27 cellular contexts compared by ENCODE assay signal in genomic region chr3:114855839-114856238, GRCh38.
A peak's percentile ranks its signal among the peaks of the same experiment; 100 is the strongest.
DNase-seq lines count a peak whose midpoint lies in the region; ATAC-seq and TF ChIP-seq lines count a peak whose summit lies in the region.
"Had no signal": no experiment of that assay in that cellular context is flagged by ENCODE, and none has a peak within 500 bp of the region (broad histone marks: within the 10 kb centered on the region; RNA-seq: fewer than 3 reads in every experiment).

No MANE protein-coding gene starts in this region.

- no peak for DNase-seq in activated CD8-positive, alpha-beta T cell treated with anti-CD3 and anti-CD28 coated beads for 36 hours
- DNase-seq in activated CD8-positive, alpha-beta T cell treated with anti-CD3 and anti-CD28 coated beads, Interleukin-2, amount 10 ng/mL, durations not matched to agents 7 days and 5 days, result no peak
- DNase-seq in immature natural killer cell, result peak in 1 of 3 donors; percentile 1
- DNase-seq in KG1 (lab: John Stamatoyannopoulos, UW), result no peak
- DNase-seq in GM23338 (ENCODE audit: low spot score), result no peak
- DNase-seq: activated CD4-positive, alpha-beta T cell treated with anti-CD3 and anti-CD28 coated beads for 1 hour; activated naive CD4-positive, alpha-beta T cell; activated T-cell treated with anti-CD3 and anti-CD28 coated beads, Interleukin-2, amount 50 U/mL, for 4 hours; amniotic stem cell; CD4-positive, alpha-beta memory T cell; effector memory CD8-positive, alpha-beta T cell; EL; H7; left lung; mesendoderm; NCI-H1694; T-helper 1 cell had no signal

- H4K20me1 ChIP-seq in GM23338 (replicated peaks; ENCODE audit: insufficient read depth), result no peaks in the 10 kb centered on the region

- intact Hi-C loops in activated CD8-positive, alpha-beta T cell treated with anti-CD3 and anti-CD28 coated beads for 36 hours (cut with micrococcal nuclease), result no loop called here

- no peaks in the 10 kb centered on the region for H3K27me3 Mint-ChIP-seq in activated CD8-positive, alpha-beta T cell treated with anti-CD3 and anti-CD28 coated beads for 36 hours
- H3K27me3 Mint-ChIP-seq in activated CD8-positive, alpha-beta T cell treated with anti-CD3 and anti-CD28 coated beads, Interleukin-2, amount 10 ng/mL, durations not matched to agents 7 days and 5 days (ENCODE audit: low read depth), result no peaks in the 10 kb centered on the region
- H3K27me3 Mint-ChIP-seq in immature natural killer cell (ENCODE audit: low read depth in 3 of 3), result peaks cover 0 to 2% (median 1%) of the 10 kb centered on the region in 3 donors
- H3K27me3 Mint-ChIP-seq in GM23338 (ENCODE audit: insufficient read depth, low read depth, poor library complexity), result no peaks in the 10 kb centered on the region
- H3K27me3 Mint-ChIP-seq: CD4-positive, alpha-beta memory T cell; effector memory CD8-positive, alpha-beta T cell; type B pancreatic cell had no signal

- H3K79me2 ChIP-seq in GM23338 (replicated peaks; ENCODE audit: insufficient read depth), result no peaks in the 10 kb centered on the region
- H3K79me2 ChIP-seq: hepatocyte had no signal

- no peak overlapping the region for H3K4me3 ChIP-seq in GM23338
- H3K4me3 ChIP-seq: breast epithelium, coronary artery, esophagus muscularis mucosa, hepatocyte, left lung, SJSA1 had no signal

- no peak overlapping the region for H3K27ac ChIP-seq in GM23338 (ENCODE audit: low read depth)
- H3K27ac ChIP-seq: 22Rv1, breast epithelium, coronary artery, esophagus muscularis mucosa, hepatocyte, left lung, SJSA1 had no signal

- ATAC-seq in activated CD8-positive, alpha-beta T cell treated with anti-CD3 and anti-CD28 coated beads for 36 hours, result peak; percentile 66
- ATAC-seq in activated CD8-positive, alpha-beta T cell treated with anti-CD3 and anti-CD28 coated beads, Interleukin-2, amount 10 ng/mL, durations not matched to agents 7 days and 5 days, result no peak
- ATAC-seq in GM21423 (IDR thresholded peaks at IDR 0.05; ENCODE audit: unreplicated experiment) (peak; percentile 60), HG03175 (IDR thresholded peaks at IDR 0.05; ENCODE audit: unreplicated experiment) (peak; percentile 70), GM21576 (IDR thresholded peaks at IDR 0.05; ENCODE audit: unreplicated experiment) (no peak), GM23338 (no peak)
- ATAC-seq: activated T-cell treated with anti-CD3 and anti-CD28 coated beads, Interleukin-2, amount 50 U/mL, for 4 hours; effector memory CD8-positive, alpha-beta T cell; left lung had no signal

- H3K4me3 Mint-ChIP-seq in activated CD8-positive, alpha-beta T cell treated with anti-CD3 and anti-CD28 coated beads for 36 hours, result no peak overlapping the region
- no peak overlapping the region for H3K4me3 Mint-ChIP-seq in activated CD8-positive, alpha-beta T cell treated with anti-CD3 and anti-CD28 coated beads, Interleukin-2, amount 10 ng/mL, durations not matched to agents 7 days and 5 days
- peak overlapping the region in 4 of 5 donors; percentile 12 to 67 (median 38) for H3K4me3 Mint-ChIP-seq in immature natural killer cell
- no peak overlapping the region for H3K4me3 Mint-ChIP-seq in GM23338
- H3K4me3 Mint-ChIP-seq: activated T-cell treated with anti-CD3 and anti-CD28 coated beads, Interleukin-2, amount 50 U/mL, for 4 hours; CD4-positive, alpha-beta memory T cell; type B pancreatic cell had no signal

- no peaks in the 10 kb centered on the region for H3K9me3 Mint-ChIP-seq in activated CD8-positive, alpha-beta T cell treated with anti-CD3 and anti-CD28 coated beads for 36 hours
- no peaks in the 10 kb centered on the region for H3K9me3 Mint-ChIP-seq in activated CD8-positive, alpha-beta T cell treated with anti-CD3 and anti-CD28 coated beads, Interleukin-2, amount 10 ng/mL, durations not matched to agents 7 days and 5 days (ENCODE audit: insufficient read depth)
- H3K9me3 Mint-ChIP-seq in immature natural killer cell (no peaks in the 10 kb centered on the region), GM23338 (no peaks in the 10 kb centered on the region)
- H3K9me3 Mint-ChIP-seq: activated T-cell treated with anti-CD3 and anti-CD28 coated beads, Interleukin-2, amount 50 U/mL, for 4 hours; CD4-positive, alpha-beta memory T cell; effector memory CD8-positive, alpha-beta T cell; type B pancreatic cell had no signal

- no peak for TF ChIP-seq CTCF in activated CD8-positive, alpha-beta T cell treated with anti-CD3 and anti-CD28 coated beads for 36 hours (IDR thresholded peaks at IDR 0.05)
- TF ChIP-seq CTCF in GM23338 (conservative IDR thresholded peaks at IDR 0.05; ENCODE audit: low read depth in 2 of 2), result no peak

- peaks cover 6% of the 10 kb centered on the region for H3K4me1 ChIP-seq in GM23338 (ENCODE audit: insufficient read depth)
- H3K4me1 ChIP-seq: left lung, SJSA1 had no signal

- no peaks in the 10 kb centered on the region for H3F3A ChIP-seq in GM23338 (replicated peaks; ENCODE audit: low read depth)

- no peak overlapping the region for H3K27ac Mint-ChIP-seq in activated CD8-positive, alpha-beta T cell treated with anti-CD3 and anti-CD28 coated beads for 36 hours
- H3K27ac Mint-ChIP-seq in activated CD8-positive, alpha-beta T cell treated with anti-CD3 and anti-CD28 coated beads, Interleukin-2, amount 10 ng/mL, durations not matched to agents 7 days and 5 days, result no peak overlapping the region
- H3K27ac Mint-ChIP-seq in immature natural killer cell (peak overlapping the region in 3 of 6 donors; percentile 2 to 41 (median 7)), GM23338 (no peak overlapping the region)
- H3K27ac Mint-ChIP-seq: CD4-positive, alpha-beta memory T cell; type B pancreatic cell had no signal

- no peak overlapping the region for H2AFZ ChIP-seq in GM23338
- H2AFZ ChIP-seq: hepatocyte had no signal

- POLR2A ChIA-PET in activated CD8-positive, alpha-beta T cell treated with anti-CD3 and anti-CD28 coated beads for 36 hours (lab: Charles Lee), result no interaction called here
- POLR2A ChIA-PET in activated CD8-positive, alpha-beta T cell treated with anti-CD3 and anti-CD28 coated beads, Interleukin-2, amount 10 ng/mL, durations not matched to agents 7 days and 5 days (lab: Charles Lee), result no interaction called here

- H3K27me3 ChIP-seq in GM23338 (ENCODE audit: insufficient read depth), result no peaks in the 10 kb centered on the region
- H3K27me3 ChIP-seq: breast epithelium, esophagus muscularis mucosa, hepatocyte, left lung, SJSA1 had no signal

- H3K36me3 Mint-ChIP-seq in activated CD8-positive, alpha-beta T cell treated with anti-CD3 and anti-CD28 coated beads for 36 hours (ENCODE audit: low read depth), result no peaks in the 10 kb centered on the region
- no peaks in the 10 kb centered on the region for H3K36me3 Mint-ChIP-seq in activated CD8-positive, alpha-beta T cell treated with anti-CD3 and anti-CD28 coated beads, Interleukin-2, amount 10 ng/mL, durations not matched to agents 7 days and 5 days (ENCODE audit: low read depth)
- no peaks in the 10 kb centered on the region for H3K36me3 Mint-ChIP-seq in immature natural killer cell
- H3K36me3 Mint-ChIP-seq in GM23338 (ENCODE audit: low read depth), result no peaks in the 10 kb centered on the region
- H3K36me3 Mint-ChIP-seq: type B pancreatic cell had no signal

- CTCF ChIA-PET in activated CD8-positive, alpha-beta T cell treated with anti-CD3 and anti-CD28 coated beads for 36 hours (lab: Charles Lee), result no interaction called here
- CTCF ChIA-PET in activated CD8-positive, alpha-beta T cell treated with anti-CD3 and anti-CD28 coated beads, Interleukin-2, amount 10 ng/mL, durations not matched to agents 7 days and 5 days (lab: Charles Lee), result no interaction called here

- no peak overlapping the region for H3K4me2 ChIP-seq in GM23338
- H3K4me2 ChIP-seq: hepatocyte had no signal

- no peaks in the 10 kb centered on the region for H3K9me2 ChIP-seq in GM23338 (ENCODE audit: insufficient read depth)

- H3K4me1 Mint-ChIP-seq in activated CD8-positive, alpha-beta T cell treated with anti-CD3 and anti-CD28 coated beads for 36 hours (ENCODE audit: low read depth), result peaks cover 18% of the 10 kb centered on the region
- H3K4me1 Mint-ChIP-seq in activated CD8-positive, alpha-beta T cell treated with anti-CD3 and anti-CD28 coated beads, Interleukin-2, amount 10 ng/mL, durations not matched to agents 7 days and 5 days (ENCODE audit: low read depth), result peaks cover 17% of the 10 kb centered on the region
- H3K4me1 Mint-ChIP-seq in immature natural killer cell (peaks cover 16 to 30% of the 10 kb centered on the region in 2 donors), GM23338 (peaks cover 31% of the 10 kb centered on the region)

- H3K36me3 ChIP-seq in GM23338 (ENCODE audit: insufficient read depth), result no peaks in the 10 kb centered on the region
- H3K36me3 ChIP-seq: breast epithelium, esophagus muscularis mucosa, left lung, SJSA1 had no signal

TF ChIP-seq in GM23338, 12 proteins besides CTCF, POLR2A, EP300 and RAD21 (continues in another document):
- no peak for TF ChIP-seq REST (IDR thresholded peaks at IDR 0.05; ENCODE audit: unreplicated experiment)
- TF ChIP-seq STAT1 (IDR thresholded peaks at IDR 0.05; ENCODE audit: unreplicated experiment), result no peak
- TF ChIP-seq CREB1 (CRISPR knock-in tag; IDR thresholded peaks at IDR 0.05; ENCODE audit: low read depth), result no peak
- no peak for TF ChIP-seq JUNB (IDR thresholded peaks at IDR 0.05; ENCODE audit: unreplicated experiment)
- TF ChIP-seq ZNF331 (CRISPR knock-in tag; IDR thresholded peaks at IDR 0.05; ENCODE audit: low read depth), result no peak

Comparison
In these comparisons a context has a peak if more than half of its experiments do, and no peak if none do; other contexts are left out.
1. ATAC-seq: peak in activated CD8-positive, alpha-beta T cell treated with anti-CD3 and anti-CD28 coated beads for 36 hours (single experiment), GM21423 (single experiment) and HG03175 (single experiment); none in activated CD8-positive, alpha-beta T cell treated with anti-CD3 and anti-CD28 coated beads, Interleukin-2, amount 10 ng/mL, durations not matched to agents 7 days and 5 days (single experiment), GM21576 (single experiment) and GM23338 (single experiment).
2. H3K4me3 Mint-ChIP-seq: peak in immature natural killer cell (4 of 5); none in activated CD8-positive, alpha-beta T cell treated with anti-CD3 and anti-CD28 coated beads for 36 hours (single experiment), activated CD8-positive, alpha-beta T cell treated with anti-CD3 and anti-CD28 coated beads, Interleukin-2, amount 10 ng/mL, durations not matched to agents 7 days and 5 days (single experiment) and GM23338 (single experiment).